ENCODE assay signal across 31 cellular contexts in the genomic region with DNA sequence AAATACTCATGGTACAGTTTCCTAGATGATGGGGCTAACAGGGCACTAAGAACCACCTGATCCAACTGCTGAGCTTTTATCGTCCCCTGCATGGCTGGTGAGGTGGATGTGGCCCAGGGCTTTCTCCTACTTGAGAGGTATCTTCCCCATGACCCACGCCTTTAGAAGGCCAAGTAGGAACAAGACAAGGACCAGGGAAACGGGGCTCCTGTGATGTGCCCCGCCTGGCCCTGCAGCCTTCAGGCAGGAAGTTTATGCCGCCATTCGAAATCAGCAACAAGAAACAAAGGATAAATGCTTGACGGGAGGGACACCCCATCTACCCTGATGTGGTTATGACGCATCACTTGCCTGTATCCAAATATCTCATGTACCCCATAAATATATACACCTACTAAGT. TPM values are rescaled to one million over a fixed set of nuclear protein-coding genes. Genes with fewer than 3 reads are reported as not detected.
"Had no signal": no experiment of that assay in that cellular context is flagged by ENCODE, and none has a peak within 500 bp of the region (broad histone marks: within the 10 kb centered on the region; RNA-seq: fewer than 3 reads in every experiment).

No MANE protein-coding gene starts in this region.

- H3K4me1 Mint-ChIP-seq: stimulated activated effector memory CD8-positive, alpha-beta T cell treated with anti-CD3 and anti-CD28 coated beads, Interleukin-12 subunit alpha, Interleukin-12 subunit beta, amount 100 ng/mL, for 72 hours; stimulated activated memory B cell treated with anti-CD40 and anti-IgM and Interleukin-4, amounts not matched to agents 10 μg/mL and 1 μg/mL and 100 μg/mL, for 72 hours; stimulated activated naive B cell treated with anti-CD40 and anti-IgM and Interleukin-4, amounts not matched to agents 10 μg/mL and 1 μg/mL and 100 μg/mL, for 72 hours; stimulated activated naive CD8-positive, alpha-beta T cell treated with anti-CD3 and anti-CD28 coated beads, Interleukin-15, amount 100 ng/mL, for 72 hours had no signal

- H3K36me3 Mint-ChIP-seq: stimulated activated effector memory CD8-positive, alpha-beta T cell treated with anti-CD3 and anti-CD28 coated beads, Interleukin-12 subunit alpha, Interleukin-12 subunit beta, amount 100 ng/mL, for 72 hours; stimulated activated memory B cell treated with anti-CD40 and anti-IgM and Interleukin-4, amounts not matched to agents 10 μg/mL and 1 μg/mL and 100 μg/mL, for 72 hours had no signal

- H3K27ac Mint-ChIP-seq: stimulated activated effector memory CD8-positive, alpha-beta T cell treated with anti-CD3 and anti-CD28 coated beads, Interleukin-12 subunit alpha, Interleukin-12 subunit beta, amount 100 ng/mL, for 72 hours; stimulated activated memory B cell treated with anti-CD40 and anti-IgM and Interleukin-4, amounts not matched to agents 10 μg/mL and 1 μg/mL and 100 μg/mL, for 72 hours; stimulated activated naive B cell treated with anti-CD40 and anti-IgM and Interleukin-4, amounts not matched to agents 10 μg/mL and 1 μg/mL and 100 μg/mL, for 72 hours; stimulated activated naive CD8-positive, alpha-beta T cell treated with anti-CD3 and anti-CD28 coated beads, Interleukin-15, amount 100 ng/mL, for 72 hours; stimulated activated naive CD8-positive, alpha-beta T cell treated with anti-CD3 and anti-CD28 coated beads, Interleukin-15, Interleukin-2, amounts not matched to agents 100 ng/mL and 50 ng/mL, for 24 hours had no signal

- H3K36me3 ChIP-seq: stomach, suprapubic skin, thoracic aorta, thyroid gland, tibial artery, tibial nerve, transverse colon, upper lobe of left lung, upper lobe of right lung, uterus had no signal

- H3K4me1 ChIP-seq: stomach, suprapubic skin, testis, thyroid gland, tibial artery, tibial nerve, transverse colon, upper lobe of left lung, upper lobe of right lung, uterus had no signal

- H3K27me3 Mint-ChIP-seq: stimulated activated naive CD8-positive, alpha-beta T cell treated with anti-CD3 and anti-CD28 coated beads, Interleukin-15, amount 100 ng/mL, for 72 hours; stimulated activated naive CD8-positive, alpha-beta T cell treated with anti-CD3 and anti-CD28 coated beads, Interleukin-15, Interleukin-2, amounts not matched to agents 100 ng/mL and 50 ng/mL, for 24 hours had no signal

- H3K4me3 Mint-ChIP-seq: stimulated activated effector memory CD8-positive, alpha-beta T cell treated with anti-CD3 and anti-CD28 coated beads, Interleukin-12 subunit alpha, Interleukin-12 subunit beta, amount 100 ng/mL, for 72 hours; stimulated activated memory B cell treated with anti-CD40 and anti-IgM and Interleukin-4, amounts not matched to agents 10 μg/mL and 1 μg/mL and 100 μg/mL, for 72 hours; stimulated activated naive B cell treated with anti-CD40 and anti-IgM and Interleukin-4, amounts not matched to agents 10 μg/mL and 1 μg/mL and 100 μg/mL, for 72 hours; stimulated activated naive CD8-positive, alpha-beta T cell treated with anti-CD3 and anti-CD28 coated beads, Interleukin-15, amount 100 ng/mL, for 72 hours; stimulated activated naive CD8-positive, alpha-beta T cell treated with anti-CD3 and anti-CD28 coated beads, Interleukin-15, Interleukin-2, amounts not matched to agents 100 ng/mL and 50 ng/mL, for 24 hours had no signal

- DNase-seq: stimulated activated CD4-positive, alpha-beta T cell treated with anti-CD3 and anti-CD28 coated beads, Interleukin-1b, Interleukin-23, amount 100 ng/mL, for 48 hours; stimulated activated CD4-positive, alpha-beta T cell treated with anti-CD3 and anti-CD28 coated beads, Interleukin-2, amount 100 ng/mL, for 24 hours; stimulated activated CD4-positive, alpha-beta T cell treated with anti-CD3 and anti-CD28 coated beads, Interleukin-2, amount 100 ng/mL, for 48 hours; stimulated activated CD4-positive, alpha-beta T cell treated with anti-CD3 and anti-CD28 coated beads, Interleukin-4, amount 100 ng/mL, for 1 hour; stimulated activated CD4-positive, alpha-beta T cell treated with anti-CD3 and anti-CD28 coated beads, Interleukin-4, amount 100 ng/mL, for 24 hours; stimulated activated CD4-positive, alpha-beta T cell treated with anti-CD3 and anti-CD28 coated beads, Interleukin-4, amount 100 ng/mL, for 4 hours; stimulated activated CD8-positive, alpha-beta memory T cell treated with anti-CD3 and anti-CD28 coated beads, Interleukin-4, amount 100 ng/mL, for 48 hours; stimulated activated naive B cell treated with anti-CD40 and anti-IgM and Interleukin-4, amounts not matched to agents 10 μg/mL and 1 μg/mL and 100 μg/mL, for 72 hours; stimulated activated naive CD4-positive, alpha-beta T cell; stimulated activated naive CD8-positive, alpha-beta T cell treated with anti-CD3 and anti-CD28 coated beads, Interleukin-15, amount 100 ng/mL, for 72 hours; stimulated activated naive CD8-positive, alpha-beta T cell treated with anti-CD3 and anti-CD28 coated beads, Interleukin-15, Interleukin-2, amounts not matched to agents 100 U/mL and 50 U/mL, for 24 hours; stomach; substantia nigra; testis; thyroid gland; tibial artery; transverse colon; trophoblast cell; upper lobe of left lung; upper lobe of right lung; uterus had no signal

- H3K4me3 ChIP-seq: stomach, suprapubic skin, testis, thoracic aorta, thyroid gland, tibial artery, tibial nerve, transverse colon, upper lobe of left lung, upper lobe of right lung, uterus had no signal

- H3K27ac ChIP-seq: stomach, suprapubic skin, testis, thoracic aorta, thyroid gland, tibial artery, tibial nerve, transverse colon, upper lobe of left lung, upper lobe of right lung, uterus had no signal

- H3K27me3 ChIP-seq: stomach, suprapubic skin, testis, thyroid gland, tibial artery, tibial nerve, transverse colon, upper lobe of left lung, upper lobe of right lung, uterus had no signal

- H3K9me3 ChIP-seq: testis, thoracic aorta, thyroid gland, transverse colon, upper lobe of right lung, uterus had no signal

RNA-seq across cellular contexts. Expression of a gene that starts 4.1 kb away (rescaled TPM):
- total RNA-seq: stomach, subcutaneous adipose tissue, suprapubic skin, temporal lobe, thoracic aorta, thyroid gland, tibial nerve, transverse colon, upper lobe of left lung, upper lobe of right lung, ureter, urinary bladder, uterus had no signal

RNA-seq across cellular contexts. Expression of a gene that starts 19.6 kb away (rescaled TPM):
- total RNA-seq: stomach, subcutaneous adipose tissue, suprapubic skin, temporal lobe, thoracic aorta, thyroid gland, tibial nerve, transverse colon, upper lobe of left lung, upper lobe of right lung, ureter, urinary bladder, uterus had no signal

RNA-seq across cellular contexts. Expression of a gene that starts 58.6 kb away (rescaled TPM):
- total RNA-seq: stomach, subcutaneous adipose tissue, suprapubic skin, temporal lobe, thoracic aorta, thyroid gland, tibial nerve, transverse colon, upper lobe of left lung, upper lobe of right lung, ureter, urinary bladder had no signal
